Comparison of ENCODE assay signal across 9 cellular contexts in genomic region chr5:141879941-141880738, GRCh38. TPM values are rescaled to one million over a fixed set of nuclear protein-coding genes. Genes with fewer than 3 reads are reported as not detected.
DNase-seq lines count a peak whose midpoint lies in the region; ATAC-seq and TF ChIP-seq lines count a peak whose summit lies in the region.
"Had no signal": no experiment of that assay in that cellular context is flagged by ENCODE, and none has a peak within 500 bp of the region (broad histone marks: within the 10 kb centered on the region; RNA-seq: fewer than 3 reads in every experiment).

No MANE protein-coding gene starts in this region.

- peak overlapping the region; percentile 23 for H3K27ac Mint-ChIP-seq in central memory CD8-positive, alpha-beta T cell (ENCODE audit: low read depth)
- no peak overlapping the region for H3K27ac Mint-ChIP-seq in stimulated activated naive CD8-positive, alpha-beta T cell treated with anti-CD3 and anti-CD28 coated beads, Interleukin-15, amount 100 ng/mL, for 72 hours

- ATAC-seq in heart right ventricle (no peak), Right ventricle myocardium superior (ENCODE audit: poor library complexity) (no peak), GM18909 (IDR thresholded peaks at IDR 0.05; ENCODE audit: poor library complexity, unreplicated experiment) (no peak)
- no peak for ATAC-seq in central memory CD8-positive, alpha-beta T cell (replicated peaks; ENCODE audit: extremely low read depth, poor library complexity, severe bottlenecking)
- no peak for ATAC-seq in stimulated activated naive CD8-positive, alpha-beta T cell treated with anti-CD3 and anti-CD28 coated beads, Interleukin-15, amount 100 ng/mL, for 72 hours

- H3K27ac ChIP-seq in heart right ventricle (peak overlapping the region in 9 of 10 donors; percentile 82 to 97 (median 92)), transverse colon (peak overlapping the region; percentile 18 to 96 (median 75))

- H3K4me1 ChIP-seq in heart right ventricle (peaks cover 5 to 82% (median 55%) of the 10 kb centered on the region in 9 donors), transverse colon (peaks cover 6 to 45% (median 24%) of the 10 kb centered on the region in 4 donors)

- H3K9me3 ChIP-seq in heart right ventricle (no peaks in the 10 kb centered on the region), transverse colon (no peaks in the 10 kb centered on the region)

- intact Hi-C loops in heart right ventricle (cut with DNase I) (loop anchor here (1.0 to 10.0 kb wide), 22 partner anchors 31 to 198 kb away; partner anchors contain the start of genes PCDH12 (in 6 of the 10), ARAP3 (in 1 of the 10), DELE1 (in 1 of the 10) and RNF14 (in 1 of the 10)), Right ventricle myocardium superior (cut with DNase I) (loop anchor here (2.0 to 10.0 kb wide), 3 partner anchors 68 to 177 kb away; partner anchors contain the start of gene RNF14), transverse colon (cut with DNase I; ENCODE audit: low total_unique reads) (loop anchor here (2.0 to 5.0 kb wide), 2 partner anchors 68 to 177 kb away; no protein-coding TSS in a partner anchor)

- H3K36me3 ChIP-seq in heart right ventricle (no peaks in the 10 kb centered on the region), transverse colon (no peaks in the 10 kb centered on the region)

- no peak for TF ChIP-seq EP300 in transverse colon (IDR thresholded peaks at IDR 0.05; ENCODE audit: low read depth)

- H3K4me1 Mint-ChIP-seq in central memory CD8-positive, alpha-beta T cell = peaks cover 30% of the 10 kb centered on the region
- H3K4me1 Mint-ChIP-seq in stimulated activated naive CD8-positive, alpha-beta T cell treated with anti-CD3 and anti-CD28 coated beads, Interleukin-15, amount 100 ng/mL, for 72 hours = peaks cover 40% of the 10 kb centered on the region

- no peak for TF ChIP-seq POLR2A in transverse colon (IDR thresholded peaks at IDR 0.05)

- H3K4me3 Mint-ChIP-seq in central memory CD8-positive, alpha-beta T cell = peak overlapping the region; percentile 73
- no peak overlapping the region for H3K4me3 Mint-ChIP-seq in stimulated activated naive CD8-positive, alpha-beta T cell treated with anti-CD3 and anti-CD28 coated beads, Interleukin-15, amount 100 ng/mL, for 72 hours

- in situ Hi-C loops in transverse colon (cut with MboI; ENCODE audit: low pct_ligation_motif_present in 1 of 4, low pct_unique_long_range_greater_than_20kb in 1 of 4, low sequenced_read_pairs in 3 of 4) = loop anchor here (5.0 to 10.0 kb wide), 5 partner anchors 75 to 178 kb away; partner anchors contain the start of gene PCDH12 (in 2 of the 4)

- no peak for TF ChIP-seq CTCF in heart right ventricle (IDR thresholded peaks at IDR 0.05)
- no peak for TF ChIP-seq CTCF in transverse colon (IDR thresholded peaks at IDR 0.05)

- peaks cover 85% of the 10 kb centered on the region for H3K27me3 Mint-ChIP-seq in central memory CD8-positive, alpha-beta T cell
- peaks cover 97% of the 10 kb centered on the region for H3K27me3 Mint-ChIP-seq in stimulated activated naive CD8-positive, alpha-beta T cell treated with anti-CD3 and anti-CD28 coated beads, Interleukin-15, amount 100 ng/mL, for 72 hours

- H3K27me3 ChIP-seq in heart right ventricle (peaks cover 8 to 94% (median 60%) of the 10 kb centered on the region in 7 donors), transverse colon (peaks cover 59% of the 10 kb centered on the region)

- H3K36me3 Mint-ChIP-seq in central memory CD8-positive, alpha-beta T cell (ENCODE audit: insufficient read depth) = no peaks in the 10 kb centered on the region

- 21 to 30% methylated on average over 7 of the region's 7 CpGs for WGBS in heart right ventricle, 2 donors
- WGBS in transverse colon (ENCODE audit: low coverage in 1 of 2), 2 donors = 52% methylated on average over 7 of the region's 7 CpGs; no CpG with 5 or more reads in 1 of the 2 donors

- H3K4me3 ChIP-seq in heart right ventricle = no peak overlapping the region
- no peak overlapping the region for H3K4me3 ChIP-seq in transverse colon

- H3K9me3 Mint-ChIP-seq in central memory CD8-positive, alpha-beta T cell = no peaks in the 10 kb centered on the region
- H3K9me3 Mint-ChIP-seq in stimulated activated naive CD8-positive, alpha-beta T cell treated with anti-CD3 and anti-CD28 coated beads, Interleukin-15, amount 100 ng/mL, for 72 hours = no peaks in the 10 kb centered on the region

- DNase-seq in heart right ventricle (no peak), Right ventricle myocardium superior (no peak), midbrain (lab: John Stamatoyannopoulos, UW) (peak; percentile 82), transverse colon (no peak), D341Med (ENCODE audit: low spot score) (no peak)
- no peak for DNase-seq in central memory CD8-positive, alpha-beta T cell (ENCODE audit: low spot score in 2 of 2)
- no peak for DNase-seq in stimulated activated naive CD8-positive, alpha-beta T cell treated with anti-CD3 and anti-CD28 coated beads, Interleukin-15, amount 100 ng/mL, for 72 hours

RNA-seq across cellular contexts. Expression of gene PCDH1, which starts 1.9 kb away (rescaled TPM):
- total RNA-seq in heart right ventricle = 10 to 100 TPM in 9 of 10 donors, 1 to 10 TPM in 1; 8.4 to 45.8 (median 17.9) TPM
- 10 to 100 TPM; 16.2 to 21.6 TPM for polyA plus RNA-seq in heart right ventricle
- 15.8 TPM for total RNA-seq in Right ventricle myocardium superior
- total RNA-seq in transverse colon = 100 to 1,000 TPM in 3 of 4 donors, 10 to 100 TPM in 1; 92.5 to 217 (median 164) TPM
- total RNA-seq: activated CD8-positive, alpha-beta memory T cell treated with anti-CD3 and anti-CD28 coated beads for 36 hours had no signal

RNA-seq across cellular contexts. Expression of gene DELE1, which starts 43.5 kb away (rescaled TPM):
- total RNA-seq in heart right ventricle (100 to 1,000 TPM in 6 of 10 donors, 10 to 100 TPM in 4; 82.1 to 192 (median 141) TPM), Right ventricle myocardium superior (99.4 TPM), transverse colon (100 to 1,000 TPM in 3 of 4 donors, 10 to 100 TPM in 1; 92.6 to 270 (median 126) TPM)
- polyA plus RNA-seq in heart right ventricle = 10 to 100 TPM; 50.1 to 69.8 TPM
